Comparison of ENCODE assay signal across 8 cellular contexts in genomic region chr3:82133070-82133606, GRCh38.
DNase-seq lines count a peak whose midpoint lies in the region; ATAC-seq, FAIRE-seq and TF ChIP-seq lines count a peak whose summit lies in the region.

No MANE protein-coding gene starts in this region.

- H3K4me1 Mint-ChIP-seq in T-helper 17 cell: no peaks in the 10 kb centered on the region

- DNase-seq in activated CD4-positive, alpha-beta T cell treated with anti-CD3 and anti-CD28 coated beads for 24 hours (ENCODE audit: low read depth in 2 of 2): peak; percentile 9 to 14
- DNase-seq in activated CD4-positive, alpha-beta T cell treated with anti-CD3 and anti-CD28 coated beads for 1 hour: no peak
- peak; percentile 30 for DNase-seq in H54 (ENCODE audit: insufficient read length, low spot score)
- peak; percentile 63 to 77 for DNase-seq in Kasumi-1 (lab: John Stamatoyannopoulos, UW)
- DNase-seq in T-helper 17 cell: peak in 1 of 3 donors; percentile 9
- DNase-seq in cerebellar cortex (ENCODE audit: low spot score): peak; percentile 66
- DNase-seq in kidney tubule cell (ENCODE audit: low spot score): peak; percentile 60
- peak; percentile 27 for DNase-seq in stimulated activated CD8-positive, alpha-beta memory T cell treated with anti-CD3 and anti-CD28 coated beads, Interleukin-12 subunit alpha, Interleukin-12 subunit beta, amount 100 ng/mL, for 1 hour (ENCODE audit: low read depth)

- H3K27me3 Mint-ChIP-seq in T-helper 17 cell: peaks cover 14% of the 10 kb centered on the region

- no peaks in the 10 kb centered on the region for H3K36me3 Mint-ChIP-seq in T-helper 17 cell (ENCODE audit: low read depth)

- H3K4me3 Mint-ChIP-seq in T-helper 17 cell: no peak overlapping the region

- no peaks in the 10 kb centered on the region for H3K9me3 ChIP-seq in T-helper 17 cell (ENCODE audit: control insufficient read depth, low read length, poor library complexity, severe bottlenecking)

- no peak overlapping the region for H3K27ac Mint-ChIP-seq in T-helper 17 cell

- FAIRE-seq in H54 (lab: Jason Lieb, UNC): peak; percentile 73

- no peak for TF ChIP-seq POLR2A in H54 (IDR thresholded peaks at IDR 0.05; ENCODE audit: low read depth, low read length)

- ATAC-seq in T-helper 17 cell: peak; percentile 66
